9 cellular contexts compared by ENCODE assay signal in the genomic region with DNA sequence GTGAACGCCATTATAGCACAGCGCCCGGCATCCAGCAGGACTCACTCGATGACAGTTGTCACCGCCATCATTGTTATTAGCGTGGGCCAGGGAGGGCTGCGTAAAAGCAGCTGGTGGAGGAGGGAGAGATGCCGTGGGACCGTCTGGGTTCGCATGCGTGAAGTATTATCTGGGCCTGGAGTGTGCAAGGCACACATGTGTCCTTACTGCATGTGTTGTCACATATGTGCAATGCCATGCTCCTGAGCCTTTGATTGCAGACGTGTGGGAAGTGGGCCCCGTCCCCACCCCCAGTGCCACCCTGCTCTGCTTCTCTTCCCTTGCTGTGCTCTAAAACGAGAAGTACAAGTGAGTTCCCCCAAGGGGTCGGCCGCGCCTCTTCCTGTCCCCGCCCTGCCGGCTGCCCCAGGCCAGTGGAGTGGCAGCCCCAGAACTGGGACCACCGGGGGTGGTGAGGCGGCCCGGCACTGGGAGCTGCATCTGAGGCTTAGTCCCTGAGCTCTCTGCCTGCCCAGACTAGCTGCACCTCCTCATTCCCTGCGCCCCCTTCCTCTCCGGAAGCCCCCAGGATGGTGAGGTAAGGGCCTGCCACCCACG. TPM values are rescaled to one million over a fixed set of nuclear protein-coding genes. Genes with fewer than 3 reads are reported as not detected.
DNase-seq lines count a peak whose midpoint lies in the region; ATAC-seq and TF ChIP-seq lines count a peak whose summit lies in the region.
"Had no signal": no experiment of that assay in that cellular context is flagged by ENCODE, and none has a peak within 500 bp of the region (broad histone marks: within the 10 kb centered on the region; RNA-seq: fewer than 3 reads in every experiment).

A gene (plus strand): TSS at position 413 of the 597 bp plus-strand sequence. CDS start 157 bp downstream, at position 570.

- no peak within 1 kb of the TSS for H3K23ac ChIP-seq in trophoblast cell (ENCODE audit: low read length)

- TF ChIP-seq POLR2A in erythroblast (IDR thresholded peaks at IDR 0.05; ENCODE audit: low read length) = peak; percentile 63

- no peak within 1 kb of the TSS for H3K4me3 ChIP-seq in trophoblast cell (ENCODE audit: low read depth, low read length)

- intact Hi-C loops in activated CD4-positive, alpha-beta T cell treated with anti-CD3 and anti-CD28 coated beads for 36 hours (cut with DNase I, micrococcal nuclease) = loop anchor here (5.0 to 10.0 kb wide), 3 partner anchors 344 to 984 kb away; a partner anchor contains a TSS
- intact Hi-C loops in activated B cell treated with CpG ODN at 0.5 μM for 24 hours (cut with micrococcal nuclease) = loop anchor here (1.0 to 10.0 kb wide), 4 partner anchors 8 to 526 kb away; a partner anchor contains a TSS

- POLR2A ChIA-PET in activated CD4-positive, alpha-beta T cell treated with anti-CD3 and anti-CD28 coated beads for 36 hours (lab: Charles Lee) = interaction anchor here (0.6 to 0.8 kb wide), 2 partner anchors 11 to 79 kb away, joined by 3 read pairs; no protein-coding TSS in a partner anchor
- POLR2A ChIA-PET in activated B cell treated with CpG ODN at 0.5 μM for 24 hours (lab: Charles Lee) = interaction anchor here (0.6 to 24.6 kb wide), 11 partner anchors 8 to 227 kb away, joined by 3 to 1516 read pairs (median 5); a partner anchor contains a TSS

- no peak within 1 kb of the TSS for H3K9ac ChIP-seq in trophoblast cell (ENCODE audit: low read length)

- H3K9me3 Mint-ChIP-seq in activated CD4-positive, alpha-beta T cell treated with anti-CD3 and anti-CD28 coated beads for 36 hours (ENCODE audit: low read depth) = no peaks in the 10 kb centered on the region
- H3K9me3 Mint-ChIP-seq in activated B cell treated with CpG ODN at 0.5 μM for 24 hours = no peaks in the 10 kb centered on the region
- H3K9me3 Mint-ChIP-seq: nephron had no signal

- no peak within 1 kb of the TSS for H3K27ac ChIP-seq in trophoblast cell (ENCODE audit: low read depth, low read length)

- H3K4ac ChIP-seq in trophoblast cell (ENCODE audit: low read depth, low read length) = no peak within 1 kb of the TSS

- no peak within 1 kb of the TSS for H3K4me2 ChIP-seq in trophoblast cell (ENCODE audit: low read length)

- DNase-seq in activated CD4-positive, alpha-beta T cell treated with anti-CD3 and anti-CD28 coated beads for 36 hours = peak; percentile 78
- DNase-seq in activated CD4-positive, alpha-beta T cell treated with anti-CD3 and anti-CD28 coated beads for 1 hour = no peak
- DNase-seq in activated B cell treated with CpG ODN at 0.5 μM for 24 hours = peak; percentile 70
- DNase-seq in erythroblast (lab: John Stamatoyannopoulos, UW) = no peak
- no peak for DNase-seq in trophoblast cell
- no peak for DNase-seq in NCI-H82 (lab: John Stamatoyannopoulos, UW)
- no peak for DNase-seq in hippocampal formation (lab: John Stamatoyannopoulos, UW)
- no peak for DNase-seq in OCI-M2 (lab: John Stamatoyannopoulos, UW; ENCODE audit: unreplicated experiment)

- H2AFZ ChIP-seq in trophoblast cell (ENCODE audit: insufficient read depth, low read length, poor library complexity) = no peak within 1 kb of the TSS

- peaks cover 7 to 11% of the 10 kb centered on the region in 2 experiments for H3K4me1 ChIP-seq in trophoblast cell (ENCODE audit: control insufficient read depth in 1 of 2, insufficient read depth in 2 of 2, low read length in 2 of 2)

- H2AK5ac ChIP-seq in trophoblast cell (ENCODE audit: low read length) = peak within 1 kb of the TSS; percentile 2

- H3K79me1 ChIP-seq in trophoblast cell (ENCODE audit: low read length) = peaks cover 5% of the 10 kb centered on the region

- no peak within 1 kb of the TSS for H4K8ac ChIP-seq in trophoblast cell (ENCODE audit: low read depth, low read length)

- H2BK12ac ChIP-seq in trophoblast cell (ENCODE audit: low read length) = no peak within 1 kb of the TSS

- CTCF ChIA-PET in activated CD4-positive, alpha-beta T cell treated with anti-CD3 and anti-CD28 coated beads for 36 hours (lab: Charles Lee) = interaction anchor here (0.6 to 11.3 kb wide), 4 partner anchors 11 to 40 kb away, joined by 3 to 237 read pairs (median 8); no protein-coding TSS in a partner anchor
- CTCF ChIA-PET in activated B cell treated with CpG ODN at 0.5 μM for 24 hours (lab: Charles Lee) = interaction anchor here (1.3 to 14.9 kb wide), 3 partner anchors 10 to 81 kb away, joined by 4 to 571 read pairs (median 5); a partner anchor contains a TSS

- peaks cover 2 to 3% of the 10 kb centered on the region in 2 experiments for H3K36me3 ChIP-seq in trophoblast cell (ENCODE audit: control insufficient read depth in 1 of 2, insufficient read depth in 2 of 2, low read length in 2 of 2)

- H3K4me3 Mint-ChIP-seq in activated CD4-positive, alpha-beta T cell treated with anti-CD3 and anti-CD28 coated beads for 36 hours = peak within 1 kb of the TSS; percentile 95
- peak within 1 kb of the TSS; percentile 99 for H3K4me3 Mint-ChIP-seq in activated B cell treated with CpG ODN at 0.5 μM for 24 hours
- H3K4me3 Mint-ChIP-seq: nephron had no signal

- no CpG with 5 or more reads among the region's 25 CpGs for WGBS in trophoblast cell (ENCODE audit: extremely low coverage, insufficient coverage, insufficient read length)

- H3K36me3 Mint-ChIP-seq in activated CD4-positive, alpha-beta T cell treated with anti-CD3 and anti-CD28 coated beads for 36 hours (ENCODE audit: low read depth) = peaks cover 49% of the 10 kb centered on the region
- H3K36me3 Mint-ChIP-seq in activated B cell treated with CpG ODN at 0.5 μM for 24 hours (ENCODE audit: low read depth) = peaks cover 44% of the 10 kb centered on the region

- H2BK5ac ChIP-seq in trophoblast cell (ENCODE audit: low read depth, low read length, poor library complexity) = no peak within 1 kb of the TSS

- no peak for TF ChIP-seq CTCF in activated B cell treated with CpG ODN at 0.5 μM for 24 hours (IDR thresholded peaks at IDR 0.05)

- H3K27me3 Mint-ChIP-seq in activated CD4-positive, alpha-beta T cell treated with anti-CD3 and anti-CD28 coated beads for 36 hours = no peaks in the 10 kb centered on the region
- no peaks in the 10 kb centered on the region for H3K27me3 Mint-ChIP-seq in activated B cell treated with CpG ODN at 0.5 μM for 24 hours

- peak; percentile 27 for ATAC-seq in activated CD4-positive, alpha-beta T cell treated with anti-CD3 and anti-CD28 coated beads for 36 hours
- peak; percentile 62 for ATAC-seq in activated B cell treated with CpG ODN at 0.5 μM for 24 hours (ENCODE audit: low read depth)

- peak within 1 kb of the TSS; percentile 65 for H3K18ac ChIP-seq in trophoblast cell (ENCODE audit: low read length)

- H3K79me2 ChIP-seq in trophoblast cell (ENCODE audit: control insufficient read depth, insufficient read depth, low read length, poor library complexity) = no peaks in the 10 kb centered on the region

- no peak within 1 kb of the TSS for H4K12ac ChIP-seq in trophoblast cell (ENCODE audit: low read depth, low read length)

- H3K27me3 ChIP-seq in trophoblast cell (ENCODE audit: insufficient read depth, low read length) = no peaks in the 10 kb centered on the region

- no peak within 1 kb of the TSS for H2BK120ac ChIP-seq in trophoblast cell (ENCODE audit: insufficient read depth, low read length, poor library complexity)

- H3K9me3 ChIP-seq in trophoblast cell (ENCODE audit: insufficient read depth, low read depth, low read length) = no peaks in the 10 kb centered on the region

- H3K14ac ChIP-seq in trophoblast cell (ENCODE audit: low read length) = no peak within 1 kb of the TSS

- H4K91ac ChIP-seq in trophoblast cell (ENCODE audit: low read depth, low read length) = peak within 1 kb of the TSS; percentile 51

- H3K4me1 Mint-ChIP-seq in activated CD4-positive, alpha-beta T cell treated with anti-CD3 and anti-CD28 coated beads for 36 hours = peaks cover 66% of the 10 kb centered on the region
- H3K4me1 Mint-ChIP-seq in activated B cell treated with CpG ODN at 0.5 μM for 24 hours = peaks cover 85% of the 10 kb centered on the region

- H3K27ac Mint-ChIP-seq in activated CD4-positive, alpha-beta T cell treated with anti-CD3 and anti-CD28 coated beads for 36 hours = peak within 1 kb of the TSS; percentile 97
- peak within 1 kb of the TSS; percentile 96 for H3K27ac Mint-ChIP-seq in activated B cell treated with CpG ODN at 0.5 μM for 24 hours

RNA-seq across cellular contexts. Expression of the gene that starts here (rescaled TPM):
- total RNA-seq in activated CD4-positive, alpha-beta T cell treated with anti-CD3 and anti-CD28 coated beads for 36 hours = 100 to 1,000 TPM; 335 to 483 TPM
- total RNA-seq in activated B cell treated with CpG ODN at 0.5 μM for 24 hours = 371 and 393 TPM in 2 replicates
- 19.7 and 21.5 TPM in 2 replicates for polyA plus RNA-seq in trophoblast cell (2013)

Comparison
In these comparisons a context has a peak if more than half of its experiments do, and no peak if none do; other contexts are left out.
1. DNase-seq: peak in activated CD4-positive, alpha-beta T cell treated with anti-CD3 and anti-CD28 coated beads for 36 hours (single experiment) and activated B cell treated with CpG ODN at 0.5 μM for 24 hours (single experiment); none in activated CD4-positive, alpha-beta T cell treated with anti-CD3 and anti-CD28 coated beads for 1 hour (single experiment), erythroblast (0 of 2), trophoblast cell (0 of 2), NCI-H82 (single experiment), hippocampal formation (0 of 2) and OCI-M2 (single experiment).